12 cellular contexts compared by ENCODE assay signal in genomic region chr11:69662021-69662698, GRCh38. TPM values are rescaled to one million over a fixed set of nuclear protein-coding genes. Genes with fewer than 3 reads are reported as not detected.
DNase-seq lines count a peak whose midpoint lies in the region; ATAC-seq, FAIRE-seq and TF ChIP-seq lines count a peak whose summit lies in the region.
"Had no signal": no experiment of that assay in that cellular context is flagged by ENCODE, and none has a peak within 500 bp of the region (broad histone marks: within the 10 kb centered on the region; RNA-seq: fewer than 3 reads in every experiment).

No MANE protein-coding gene starts in this region.

- H3K4me1 ChIP-seq in K562 (replicated peaks in 1 of 2; ENCODE audit: control insufficient read depth in 2 of 2, insufficient read depth in 2 of 2, low read length in 2 of 2) (peaks cover 0 to 9% of the 10 kb centered on the region in 2 experiments; a peak in 2 of 5 replicates), right lobe of liver (no peaks in the 10 kb centered on the region)

- TF ChIP-seq POLR2A in K562 (conservative IDR thresholded peaks at IDR 0.05): no peak
- TF ChIP-seq POLR2A in right lobe of liver (IDR thresholded peaks at IDR 0.05): no peak

- H3K36me3 ChIP-seq in K562 (ENCODE audit: control insufficient read depth, insufficient read depth, low read length) (peaks cover 26% of the 10 kb centered on the region; the same call in 1 of the 3 replicates), right lobe of liver (no peaks in the 10 kb centered on the region)
- H3K36me3 ChIP-seq: prostate gland had no signal

- in situ Hi-C loops in K562 (cut with MboI): loop anchor here (25.0 kb wide), 2 partner anchors 825 to 1025 kb away; partner anchors contain the start of gene CPT1A

- no peak overlapping the region for H3K4me2 ChIP-seq in K562 (ENCODE audit: insufficient read depth, low read length)

- H3K4me3 ChIP-seq in AG09309 (ENCODE audit: control insufficient read depth, low read depth, low read length) (no peak overlapping the region), K562 (no peak overlapping the region), right lobe of liver (no peak overlapping the region)
- H3K4me3 ChIP-seq: prostate gland had no signal

- POLR2A ChIA-PET in K562 (lab: Yijun Ruan, JAX): interaction anchor here (1.4 kb wide), 1 partner anchor 13 kb away, joined by 5 read pairs; the partner anchor contains the start of gene LTO1
- POLR2A ChIA-PET in activated CD4-positive, alpha-beta memory T cell treated with anti-CD3 and anti-CD28 coated beads for 36 hours (lab: Charles Lee): no interaction called here

- peaks cover 6% of the 10 kb centered on the region; the same call in 1 of the 2 replicates for H3K4me1 Mint-ChIP-seq in HFFc6 (ENCODE audit: low read depth)
- peaks cover 2% of the 10 kb centered on the region for H3K4me1 Mint-ChIP-seq in stimulated activated memory B cell treated with anti-CD40 and anti-IgM and Interleukin-4, amounts not matched to agents 10 μg/mL and 1 μg/mL and 100 μg/mL, for 72 hours
- no peaks in the 10 kb centered on the region for H3K4me1 Mint-ChIP-seq in activated CD4-positive, alpha-beta memory T cell treated with anti-CD3 and anti-CD28 coated beads for 36 hours (ENCODE audit: low read depth)

- H3K9me3 ChIP-seq in K562 (replicated peaks; ENCODE audit: control insufficient read depth, insufficient read depth, low read depth, low read length) (no peaks in the 10 kb centered on the region), right lobe of liver (no peaks in the 10 kb centered on the region)
- H3K9me3 ChIP-seq: prostate gland had no signal

- H3K9me1 ChIP-seq in K562 (ENCODE audit: control insufficient read depth, insufficient read depth, low read length): peaks cover 3% of the 10 kb centered on the region

- ATAC-seq in K562: peak; percentile 58; the same call in 1 of the 3 replicates
- no peak for ATAC-seq in right lobe of liver
- ATAC-seq in GM21423 (IDR thresholded peaks at IDR 0.05; ENCODE audit: unreplicated experiment): no peak
- no peak for ATAC-seq in stimulated activated memory B cell treated with anti-CD40 and anti-IgM and Interleukin-4, amounts not matched to agents 10 μg/mL and 1 μg/mL and 100 μg/mL, for 72 hours

- H3K4me3 Mint-ChIP-seq in HFFc6: no peak overlapping the region
- no peak overlapping the region for H3K4me3 Mint-ChIP-seq in stimulated activated memory B cell treated with anti-CD40 and anti-IgM and Interleukin-4, amounts not matched to agents 10 μg/mL and 1 μg/mL and 100 μg/mL, for 72 hours
- no peak overlapping the region for H3K4me3 Mint-ChIP-seq in activated CD4-positive, alpha-beta memory T cell treated with anti-CD3 and anti-CD28 coated beads for 36 hours

- no peak for TF ChIP-seq EP300 in K562 (IDR thresholded peaks at IDR 0.05; ENCODE audit: low read length)

- no peaks in the 10 kb centered on the region for H3K79me2 ChIP-seq in K562 (ENCODE audit: control insufficient read depth, insufficient read depth, low read length)

- BruUV-seq in K562 (replicated peaks; lab: Mats Ljungman, UMichigan): no TSS peak

- peaks cover 31% of the 10 kb centered on the region for H3K27me3 Mint-ChIP-seq in HFFc6 (ENCODE audit: insufficient read depth)
- no peaks in the 10 kb centered on the region for H3K27me3 Mint-ChIP-seq in stimulated activated memory B cell treated with anti-CD40 and anti-IgM and Interleukin-4, amounts not matched to agents 10 μg/mL and 1 μg/mL and 100 μg/mL, for 72 hours
- H3K27me3 Mint-ChIP-seq in activated CD4-positive, alpha-beta memory T cell treated with anti-CD3 and anti-CD28 coated beads for 36 hours: no peaks in the 10 kb centered on the region

- CTCF ChIA-PET in K562 (lab: Yijun Ruan, JAX; ENCODE audit: low intra/inter-chr PET ratio): no interaction called here
- CTCF ChIA-PET in activated CD4-positive, alpha-beta memory T cell treated with anti-CD3 and anti-CD28 coated beads for 36 hours (lab: Charles Lee): interaction anchor here (1.3 to 2.3 kb wide), 3 partner anchors 9 to 370 kb away, joined by 3 to 10 read pairs (median 3); no protein-coding TSS in a partner anchor

- intact Hi-C loops in K562 (cut with micrococcal nuclease): no loop called here
- intact Hi-C loops in right lobe of liver (cut with DNase I): no loop called here
- intact Hi-C loops in activated CD4-positive, alpha-beta memory T cell treated with anti-CD3 and anti-CD28 coated beads for 36 hours (cut with micrococcal nuclease): no loop called here

- TF ChIP-seq RAD21 in K562 (CRISPR knock-in tag; conservative IDR thresholded peaks at IDR 0.05 in 1 of 2, IDR thresholded peaks at IDR 0.05 in 1 of 2): peak in 1 of 2 experiments; percentile 21; a peak in 1 of 4 replicates

- no peaks in the 10 kb centered on the region for H4K20me1 ChIP-seq in K562 (replicated peaks; ENCODE audit: control insufficient read depth, insufficient read depth, low read length)

- H3K27me3 ChIP-seq in K562 (ENCODE audit: control insufficient read depth in 2 of 2, insufficient read depth in 2 of 2, low read length in 2 of 2) (no peaks in the 10 kb centered on the region; a peak in 1 of 5 replicates), right lobe of liver (no peaks in the 10 kb centered on the region)

- DNase-seq in AG09309 (ENCODE audit: low read depth) (no peak), HFFc6 (no peak), K562 (ENCODE audit: extremely low read depth in 1 of 4, low spot score in 3 of 4) (no peak), right lobe of liver (peak; percentile 4 to 31 (median 14)), mucosa of gallbladder (ENCODE audit: low spot score) (no peak)
- no peak for DNase-seq in activated CD4-positive, alpha-beta memory T cell treated with anti-CD3 and anti-CD28 coated beads for 36 hours
- DNase-seq: NCI-H226, T-helper 1 cell had no signal

- peaks cover 18% of the 10 kb centered on the region for H3K36me3 Mint-ChIP-seq in HFFc6 (ENCODE audit: low read depth)
- H3K36me3 Mint-ChIP-seq in stimulated activated memory B cell treated with anti-CD40 and anti-IgM and Interleukin-4, amounts not matched to agents 10 μg/mL and 1 μg/mL and 100 μg/mL, for 72 hours: peaks cover 43% of the 10 kb centered on the region
- peaks cover 6% of the 10 kb centered on the region for H3K36me3 Mint-ChIP-seq in activated CD4-positive, alpha-beta memory T cell treated with anti-CD3 and anti-CD28 coated beads for 36 hours

- TF ChIP-seq CTCF in AG09309 (IDR thresholded peaks at IDR 0.05; ENCODE audit: control insufficient read depth, insufficient read depth, low read depth, low read length, missing control alignments) (peak; percentile 24), HFFc6 (IDR thresholded peaks at IDR 0.05) (peak; percentile 62), K562 (IDR thresholded peaks at IDR 0.05 in 2 of 3, conservative IDR thresholded peaks at IDR 0.05 in 1 of 3; ENCODE audit: insufficient read depth in 2 of 3, low read depth in 1 of 3, low read length in 3 of 3) (peak in 2 of 3 experiments; percentile 28 to 34; a peak in 1 of 6 replicates), right lobe of liver (IDR thresholded peaks at IDR 0.05) (no peak)

- no peak overlapping the region for H3K27ac ChIP-seq in K562 (ENCODE audit: extremely low read depth, low read depth, low read length)
- H3K27ac ChIP-seq in right lobe of liver: no peak overlapping the region
- H3K27ac ChIP-seq: prostate gland had no signal

- H3K27ac Mint-ChIP-seq in HFFc6: no peak overlapping the region
- H3K27ac Mint-ChIP-seq in stimulated activated memory B cell treated with anti-CD40 and anti-IgM and Interleukin-4, amounts not matched to agents 10 μg/mL and 1 μg/mL and 100 μg/mL, for 72 hours: no peak overlapping the region
- no peak overlapping the region for H3K27ac Mint-ChIP-seq in activated CD4-positive, alpha-beta memory T cell treated with anti-CD3 and anti-CD28 coated beads for 36 hours

- no peak overlapping the region for H3K9ac ChIP-seq in K562 (ENCODE audit: insufficient read depth in 1 of 2, low read depth in 2 of 2, low read length in 2 of 2)

- FAIRE-seq in K562 (lab: Jason Lieb, UNC): peak; percentile 15

- H2AFZ ChIP-seq in K562 (ENCODE audit: low read depth, low read length): no peak overlapping the region

- WGBS in K562 (ENCODE audit: insufficient coverage, low coverage, missing lambda C conversion rate): 68% methylated on average over 16 of the region's 16 CpGs
- WGBS in right lobe of liver (ENCODE audit: insufficient coverage, low coverage, low lambda C conversion rate, missing lambda C conversion rate): 73% methylated on average over 15 of the region's 16 CpGs

- H3K9me3 Mint-ChIP-seq in HFFc6: peaks cover 4% of the 10 kb centered on the region
- no peaks in the 10 kb centered on the region for H3K9me3 Mint-ChIP-seq in stimulated activated memory B cell treated with anti-CD40 and anti-IgM and Interleukin-4, amounts not matched to agents 10 μg/mL and 1 μg/mL and 100 μg/mL, for 72 hours
- H3K9me3 Mint-ChIP-seq in activated CD4-positive, alpha-beta memory T cell treated with anti-CD3 and anti-CD28 coated beads for 36 hours: no peaks in the 10 kb centered on the region

RNA-seq across cellular contexts. Expression of gene LTO1, which starts 13.0 kb away (rescaled TPM):
- total RNA-seq in HFFc6 (2021; fragmentation: NEBNext Ultra II Directional; extraction: Animal tissue kit (Norgen Biotek cat#: 25700)): 10 to 100 TPM; 23.2 to 28.5 (median 25.6) TPM
- total RNA-seq in K562 (2011; cell fraction: chromatin; rRNA removed; ENCODE audit: low replicate concordance): 57.3 and 78.3 TPM in 2 replicates
- 45.9 and 51.0 TPM in 2 replicates for total RNA-seq in K562 (2011; cell fraction: nucleolus; rRNA removed)
- 63.6 and 86.3 TPM in 2 replicates for total RNA-seq in K562 (2011; cell fraction: nucleoplasm; rRNA removed)
- 26.0 and 27.9 TPM in 2 replicates for total RNA-seq in K562 (2014; rRNA removed)
- total RNA-seq in K562 (2014; rRNA removed; fragmentation: Illumina TruSeq; extraction: Trizol): 14.3 and 16.3 TPM in 2 replicates
- 18.6 and 19.1 TPM in 2 replicates for total RNA-seq in K562 (2015; rRNA removed; fragmentation: Illumina TruSeq; extraction: Trizol)
- 18.7 and 21.4 TPM in 2 replicates for total RNA-seq in K562 (2021)
- polyA plus RNA-seq in K562 (2011; rRNA removed): 15.9 and 19.9 TPM in 2 replicates
- 22.3 and 22.4 TPM in 2 replicates for polyA plus RNA-seq in K562 (2011; cell fraction: cytosol; rRNA removed)
- polyA plus RNA-seq in K562 (2011; cell fraction: nucleus; rRNA removed): 29.3 and 45.4 TPM in 2 replicates
- polyA plus RNA-seq in K562 (2012): 15.8 and 17.4 TPM in 2 replicates
- 18.9 and 20.3 TPM in 2 replicates for polyA plus RNA-seq in K562 (2014; fragmentation: Illumina TruSeq; extraction: Trizol)
- 1 to 10 TPM; 2.6 to 3.7 TPM for polyA plus RNA-seq in K562 (2014; fragmentation: Nextera tagmentation; extraction: Ambion mirVana)
- 36.8 and 43.4 TPM in 2 replicates for polyA plus RNA-seq in K562 (2014; rRNA removed)
- polyA minus RNA-seq in K562 (2011; rRNA and poly(A)+ RNA removed): 13.3 and 22.2 TPM in 2 replicates
- polyA minus RNA-seq in K562 (2011; cell fraction: cytosol; rRNA and poly(A)+ RNA removed): 7.5 and 7.6 TPM in 2 replicates
- 17.8 and 18.2 TPM in 2 replicates for polyA minus RNA-seq in K562 (2011; cell fraction: nucleus; rRNA and poly(A)+ RNA removed)
- total RNA-seq in right lobe of liver: 1 to 10 TPM; 4.1 to 7.9 (median 5.6) TPM
- total RNA-seq in activated CD4-positive, alpha-beta memory T cell treated with anti-CD3 and anti-CD28 coated beads for 36 hours: 10 to 100 TPM; 16.3 to 16.7 TPM
- 24.5 TPM for total RNA-seq in mucosa of gallbladder

RNA-seq across cellular contexts. Expression of gene CCND1, which starts 21.2 kb away (rescaled TPM):
- total RNA-seq in HFFc6 (2021; fragmentation: NEBNext Ultra II Directional; extraction: Animal tissue kit (Norgen Biotek cat#: 25700)): 1,000 to 10,000 TPM; 1,259 to 2,084 (median 1,434) TPM
- 9.3 and 33.6 TPM in 2 replicates for total RNA-seq in K562 (2011; cell fraction: chromatin; rRNA removed; ENCODE audit: low replicate concordance)
- 22.5 and 33.2 TPM in 2 replicates for total RNA-seq in K562 (2011; cell fraction: nucleolus; rRNA removed)
- 11.1 and 13.8 TPM in 2 replicates for total RNA-seq in K562 (2011; cell fraction: nucleoplasm; rRNA removed)
- total RNA-seq in K562 (2014; rRNA removed) (7.7 and 11.4 TPM in 2 replicates), K562 (2014; rRNA removed; fragmentation: Illumina TruSeq; extraction: Trizol) (3.1 TPM in 2 replicates), K562 (2015; rRNA removed; fragmentation: Illumina TruSeq; extraction: Trizol) (2.2 and 3.8 TPM in 2 replicates), K562 (2021) (18.9 and 23.3 TPM in 2 replicates), right lobe of liver (100 to 1,000 TPM in 3 of 6 experiments, 10 to 100 TPM in 3; 67.0 to 283 (median 94.1) TPM), mucosa of gallbladder (181 TPM)
- polyA plus RNA-seq in K562 (2011; rRNA removed) (16.7 and 19.7 TPM in 2 replicates), K562 (2014; fragmentation: Illumina TruSeq; extraction: Trizol) (3.0 and 6.5 TPM in 2 replicates), K562 (2014; fragmentation: Nextera tagmentation; extraction: Ambion mirVana) (under 1 TPM; 0.04 to 0.13 TPM), K562 (2014; rRNA removed) (6.4 and 7.5 TPM in 2 replicates)
- 16.2 and 30.6 TPM in 2 replicates for polyA plus RNA-seq in K562 (2011; cell fraction: cytosol; rRNA removed)
- 20.4 and 50.8 TPM in 2 replicates for polyA plus RNA-seq in K562 (2011; cell fraction: nucleus; rRNA removed)
- polyA plus RNA-seq in K562 (2012): 6.0 and 6.3 TPM in 2 replicates
- polyA minus RNA-seq in K562 (2011; rRNA and poly(A)+ RNA removed): 10.3 and 15.0 TPM in 2 replicates
- polyA minus RNA-seq in K562 (2011; cell fraction: cytosol; rRNA and poly(A)+ RNA removed): 29.4 and 35.4 TPM in 2 replicates
- polyA minus RNA-seq in K562 (2011; cell fraction: nucleus; rRNA and poly(A)+ RNA removed): 44.4 and 45.2 TPM in 2 replicates
- 1 to 10 TPM in 1 of 2 experiments, under 1 TPM in 1; 0.19 to 1.3 TPM for total RNA-seq in activated CD4-positive, alpha-beta memory T cell treated with anti-CD3 and anti-CD28 coated beads for 36 hours

RNA-seq across cellular contexts. Expression of gene FGF19, which starts 41.7 kb away (rescaled TPM):
- total RNA-seq in HFFc6 (2021; fragmentation: NEBNext Ultra II Directional; extraction: Animal tissue kit (Norgen Biotek cat#: 25700)): not detected
- total RNA-seq in K562 (2011; cell fraction: chromatin; rRNA removed; ENCODE audit: low replicate concordance): not detected in 2 replicates
- not detected in 2 replicates for total RNA-seq in K562 (2011; cell fraction: nucleolus; rRNA removed)
- not detected in 2 replicates for total RNA-seq in K562 (2011; cell fraction: nucleoplasm; rRNA removed)
- not detected in 2 replicates for total RNA-seq in K562 (2014; rRNA removed)
- not detected in 2 replicates for total RNA-seq in K562 (2014; rRNA removed; fragmentation: Illumina TruSeq; extraction: Trizol)
- total RNA-seq in K562 (2015; rRNA removed; fragmentation: Illumina TruSeq; extraction: Trizol): not detected in 2 replicates
- 0.07 and 0.11 TPM in 2 replicates for total RNA-seq in K562 (2021)
- not detected in 2 replicates for polyA plus RNA-seq in K562 (2011; rRNA removed)
- not detected in 2 replicates for polyA plus RNA-seq in K562 (2011; cell fraction: cytosol; rRNA removed)
- not detected in 2 replicates for polyA plus RNA-seq in K562 (2011; cell fraction: nucleus; rRNA removed)
- not detected in 2 replicates for polyA plus RNA-seq in K562 (2012)
- polyA plus RNA-seq in K562 (2014; fragmentation: Illumina TruSeq; extraction: Trizol): not detected in 2 replicates
- polyA plus RNA-seq in K562 (2014; fragmentation: Nextera tagmentation; extraction: Ambion mirVana): not detected
- not detected in 2 replicates for polyA plus RNA-seq in K562 (2014; rRNA removed)
- polyA minus RNA-seq in K562 (2011; rRNA and poly(A)+ RNA removed): not detected in 2 replicates
- polyA minus RNA-seq in K562 (2011; cell fraction: cytosol; rRNA and poly(A)+ RNA removed): not detected in 2 replicates
- polyA minus RNA-seq in K562 (2011; cell fraction: nucleus; rRNA and poly(A)+ RNA removed): not detected in 2 replicates
- under 1 TPM in 1 of 6 experiments, not detected in 5; 0.18 TPM for total RNA-seq in right lobe of liver
- not detected for total RNA-seq in activated CD4-positive, alpha-beta memory T cell treated with anti-CD3 and anti-CD28 coated beads for 36 hours
- 362 TPM for total RNA-seq in mucosa of gallbladder
- total RNA-seq: dermis microvascular lymphatic vessel endothelial cell, prostate gland had no signal

Comparison
In these comparisons a context has a peak if more than half of its experiments do, and no peak if none do; other contexts are left out.
1. DNase-seq: peak in right lobe of liver (3 of 3); none in AG09309 (single experiment), HFFc6 (single experiment), K562 (0 of 4), activated CD4-positive, alpha-beta memory T cell treated with anti-CD3 and anti-CD28 coated beads for 36 hours (single experiment) and mucosa of gallbladder (single experiment).
2. CTCF ChIP-seq: peak in AG09309 (single experiment), HFFc6 (single experiment) and K562 (2 of 3); none in right lobe of liver (0 of 4).
3. RNA of gene FGF19, which starts 41.7 kb away (total RNA-seq): 362 TPM in mucosa of gallbladder (single experiment); not detected in HFFc6, 0.07 to 0.11 TPM in K562, 0.18 TPM in right lobe of liver and not detected in activated CD4-positive, alpha-beta memory T cell treated with anti-CD3 and anti-CD28 coated beads for 36 hours; every median in the first group is over 100 times any median in the second.